ENCODE assay signal across 9 cellular contexts in the genomic region with DNA sequence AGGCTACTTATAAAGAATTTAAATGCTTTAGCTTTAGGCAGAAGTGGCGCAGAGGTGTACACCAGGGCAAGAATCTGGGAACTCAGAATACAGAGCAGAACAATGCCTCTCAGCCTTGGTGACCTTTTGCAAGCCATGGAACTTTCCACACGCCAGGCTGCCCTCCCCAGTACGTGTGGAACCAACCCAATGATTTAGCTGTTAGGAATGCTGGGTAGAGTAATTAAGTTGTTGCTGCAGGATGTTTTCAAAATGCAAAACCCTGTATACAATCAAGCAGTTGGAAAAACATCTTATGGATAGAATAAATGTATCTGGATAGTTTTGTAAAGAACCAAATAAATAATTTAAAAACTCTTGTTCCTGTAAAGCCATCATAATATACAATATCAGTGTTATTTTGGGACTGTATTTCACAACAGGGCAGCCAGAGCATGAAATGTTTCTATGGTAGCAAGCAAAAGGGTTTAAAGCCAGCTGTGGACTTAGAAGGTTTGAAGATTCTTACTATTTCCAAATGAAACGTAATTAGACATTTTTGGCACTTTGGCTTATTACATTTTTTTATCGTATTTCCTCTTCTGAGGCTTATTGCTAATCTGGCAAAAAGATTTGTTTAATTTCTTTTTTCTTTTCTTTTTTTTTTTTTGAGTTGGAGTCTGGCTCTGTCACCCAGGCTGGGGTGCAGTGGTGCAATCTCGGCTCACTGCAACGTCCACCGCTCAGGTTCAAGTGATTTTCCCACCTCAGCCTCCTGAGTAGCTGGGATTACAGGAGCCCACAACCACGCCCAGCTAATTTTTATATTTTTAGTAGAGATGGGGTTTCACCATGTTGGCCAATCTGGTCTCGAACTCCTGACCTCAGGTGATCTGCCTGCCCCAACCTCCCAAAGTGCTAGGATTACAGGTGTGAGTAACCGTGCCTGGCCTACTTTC. TPM values are rescaled to one million over a fixed set of nuclear protein-coding genes. Genes with fewer than 3 reads are reported as not detected.
DNase-seq lines count a peak whose midpoint lies in the region; ATAC-seq, FAIRE-seq and TF ChIP-seq lines count a peak whose summit lies in the region.
"Had no signal": no experiment of that assay in that cellular context is flagged by ENCODE, and none has a peak within 500 bp of the region (broad histone marks: within the 10 kb centered on the region; RNA-seq: fewer than 3 reads in every experiment).

No MANE protein-coding gene starts in this region.

- H3K4me3 ChIP-seq in lung, result no peak overlapping the region
- H3K4me3 ChIP-seq in tibial artery, result no peak overlapping the region
- no peak overlapping the region for H3K4me3 ChIP-seq in small intestine (ENCODE audit: low read depth in 1 of 2, low read length in 2 of 2)

- in situ Hi-C loops in ACHN (cut with HindIII; ENCODE audit: low pct_ligation_motif_present, low pct_unique_long_range_greater_than_20kb, low sequenced_read_pairs), result no loop called here

- DNase-seq in NCI-H226 (peak; percentile 79), epidermal melanocyte (ENCODE audit: insufficient read length, low spot score) (peak; percentile 75), lung (ENCODE audit: low spot score) (peak; percentile 11), tibial artery (peak; percentile 74 to 88), small intestine (no peak), ACHN (no peak), NCI-H526 (lab: John Stamatoyannopoulos, UW) (no peak)
- DNase-seq: activated T-cell treated with anti-CD3 and anti-CD28 coated beads, Interleukin-2, amount 50 U/mL, for 48 hours had no signal

- H3K9me3 ChIP-seq in lung (ENCODE audit: control insufficient read depth in 2 of 2, insufficient read depth in 1 of 2, low read length in 1 of 2) (no peaks in the 10 kb centered on the region), tibial artery (no peaks in the 10 kb centered on the region), small intestine (ENCODE audit: control insufficient read depth, low read depth) (no peaks in the 10 kb centered on the region)

- peaks cover 0 to 3% of the 10 kb centered on the region in 2 donors for H3K4me1 ChIP-seq in lung (ENCODE audit: control insufficient read depth in 2 of 2, insufficient read depth in 2 of 2, low read length in 2 of 2)
- peaks cover 4 to 56% (median 36%) of the 10 kb centered on the region in 4 donors for H3K4me1 ChIP-seq in tibial artery
- H3K4me1 ChIP-seq in small intestine (ENCODE audit: control insufficient read depth in 2 of 2, insufficient read depth in 1 of 2, low read depth in 1 of 2, low read length in 1 of 2), result no peaks in the 10 kb centered on the region

- intact Hi-C loops in tibial artery (cut with DNase I; ENCODE audit: low total_unique reads), result no loop called here

- FAIRE-seq in small intestine (lab: Jason Lieb, UNC), result no peak

- peak; percentile 42 for ATAC-seq in lung (ENCODE audit: insufficient read depth, low FRiP score)
- no peak for ATAC-seq in GM19397 (IDR thresholded peaks at IDR 0.05; ENCODE audit: unreplicated experiment)

- TF ChIP-seq CTCF in lung (IDR thresholded peaks at IDR 0.05; ENCODE audit: control extremely low read depth, extremely low read depth), result no peak
- no peak for TF ChIP-seq CTCF in tibial artery (IDR thresholded peaks at IDR 0.05)

- WGBS in lung, 2 donors, result 83 to 86% methylated on average over 11 of the region's 11 CpGs
- WGBS in small intestine, 3 donors, result 71 to 82% (median 80%) methylated on average over 11 of the region's 11 CpGs

- H3K27me3 ChIP-seq in lung (ENCODE audit: control insufficient read depth, insufficient read depth), result no peaks in the 10 kb centered on the region
- no peaks in the 10 kb centered on the region for H3K27me3 ChIP-seq in tibial artery
- H3K27me3 ChIP-seq in small intestine (ENCODE audit: control insufficient read depth in 2 of 2, insufficient read depth in 2 of 2, low read length in 2 of 2), result no peaks in the 10 kb centered on the region

- H3K27ac ChIP-seq in lung (ENCODE audit: low read depth in 1 of 2, low read length in 1 of 2) (peak overlapping the region in 1 of 2 donors; percentile 16), tibial artery (peak overlapping the region; percentile 76 to 80), small intestine (ENCODE audit: low read depth in 1 of 2, low read length in 1 of 2) (peak overlapping the region in 1 of 2 donors; percentile 14)

- H3K36me3 ChIP-seq in lung (ENCODE audit: control insufficient read depth in 2 of 2, insufficient read depth in 2 of 2, low read length in 2 of 2) (no peaks in the 10 kb centered on the region), tibial artery (no peaks in the 10 kb centered on the region), small intestine (ENCODE audit: control insufficient read depth in 2 of 2, insufficient read depth in 2 of 2, low read length in 2 of 2) (no peaks in the 10 kb centered on the region)

RNA-seq across cellular contexts. Expression of a gene that starts 19.6 kb away (rescaled TPM):
- 1 to 10 TPM; 2.3 to 3.1 TPM for total RNA-seq in lung
- polyA plus RNA-seq in lung (1 to 10 TPM; 1.2 to 1.6 TPM), small intestine (1 to 10 TPM; 3.3 to 7.8 (median 6.5) TPM)

RNA-seq across cellular contexts. Expression of a gene that starts 28.8 kb away (rescaled TPM):
- total RNA-seq in lung, result 10 to 100 TPM; 11.5 to 20.5 TPM
- polyA plus RNA-seq in lung (10 to 100 TPM in 1 of 2 donors, 1 to 10 TPM in 1; 6.9 to 11.3 TPM), small intestine (10 to 100 TPM in 1 of 3 donors, 1 to 10 TPM in 2; 1.4 to 10.6 (median 1.8) TPM)

Comparison
In these comparisons a context has a peak if more than half of its experiments do, and no peak if none do; other contexts are left out.
1. DNase-seq: peak in NCI-H226 (single experiment), epidermal melanocyte (single experiment), lung (single experiment) and tibial artery (2 of 2); none in small intestine (single experiment), ACHN (single experiment) and NCI-H526 (0 of 2).